In the genomic region with DNA sequence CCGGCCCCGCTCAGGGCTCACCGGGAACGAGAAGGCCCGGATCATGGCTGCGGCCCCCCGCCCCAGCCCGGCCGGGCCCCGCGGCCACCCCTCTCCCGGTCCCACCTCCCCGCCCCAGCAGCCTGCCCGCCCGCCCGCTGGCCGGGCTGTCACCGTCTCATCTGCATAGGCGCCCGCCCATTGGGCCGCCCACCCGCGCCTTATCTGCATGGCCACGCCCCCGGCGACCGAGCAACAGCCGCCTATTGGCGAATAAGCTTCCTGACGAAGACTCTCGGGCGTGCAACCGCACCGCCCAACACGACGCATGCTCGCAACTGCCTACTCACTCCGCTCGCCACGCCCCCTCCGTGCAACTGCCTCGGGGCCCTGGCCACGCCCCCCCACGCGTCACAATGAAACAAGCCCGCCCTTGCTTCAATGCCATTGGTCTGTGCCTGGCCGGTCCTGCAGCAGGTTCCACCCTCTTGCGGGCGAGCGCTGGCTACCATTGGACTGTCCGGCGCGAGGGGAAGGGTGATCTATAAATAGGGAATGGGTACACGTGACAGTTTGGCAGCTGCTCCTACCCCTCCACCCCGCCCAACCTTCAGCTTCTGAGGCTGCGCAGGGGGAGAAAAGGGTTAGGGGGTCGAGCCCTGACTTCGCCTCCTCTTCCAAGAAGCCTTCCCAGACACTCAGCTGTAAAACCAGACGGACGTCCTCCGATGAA, we compare ENCODE assay signal across 8 cellular contexts. TPM values are rescaled to one million over a fixed set of nuclear protein-coding genes. Genes with fewer than 3 reads are reported as not detected.
A peak's percentile ranks its signal among the peaks of the same experiment; 100 is the strongest.
DNase-seq lines count a peak whose midpoint lies in the region; ATAC-seq, FAIRE-seq and TF ChIP-seq lines count a peak whose summit lies in the region.

Gene DACT3, minus strand, starts transcription at position 163 of the 712 bp plus-strand sequence. Its CDS starts 118 bp downstream, at position 45.

- H3K9me3 Mint-ChIP-seq in T-helper 1 cell treated with Interleukin-12 subunit alpha and Interleukin-12 subunit beta and Interleukin-4 antibody, amounts not matched to agents 30 μg/mL and 1 μg/mL, for 36 hours, result no peaks in the 10 kb centered on the region

- intact Hi-C loops in left cardiac atrium (cut with DNase I), result loop anchor here in 1 of 2 donors (10.0 kb wide), 1 partner anchor 46 kb away; no protein-coding TSS in a partner anchor
- intact Hi-C loops in transverse colon (cut with DNase I; ENCODE audit: low total_unique reads), result loop anchor here (5.0 kb wide), 1 partner anchor 59 kb away; the partner anchor contains the start of gene CALM3

- TF ChIP-seq POLR2A in GM12892 (IDR thresholded peaks at IDR 0.05; ENCODE audit: low read depth, low read length) (no peak), transverse colon (IDR thresholded peaks at IDR 0.05) (peak; percentile 25)

- 1% methylated on average over 33 of the region's 61 CpGs; no CpG with 5 or more reads in 1 of the 2 donors for WGBS in transverse colon (ENCODE audit: low coverage in 1 of 2), 2 donors

- H3K27ac Mint-ChIP-seq in T-helper 1 cell treated with Interleukin-12 subunit alpha and Interleukin-12 subunit beta and Interleukin-4 antibody, amounts not matched to agents 30 μg/mL and 1 μg/mL, for 36 hours, result peak within 1 kb of the TSS; percentile 86

- ATAC-seq in HG02885 (IDR thresholded peaks at IDR 0.05; ENCODE audit: poor library complexity, unreplicated experiment) (peak; percentile 91), left cardiac atrium (peak; percentile 94 to 97)

- FAIRE-seq in GM12892 (lab: Jason Lieb, UNC), result peak; percentile 100

- no peak for TF ChIP-seq EP300 in transverse colon (IDR thresholded peaks at IDR 0.05; ENCODE audit: low read depth)

- in situ Hi-C loops in transverse colon (cut with MboI; ENCODE audit: low pct_ligation_motif_present in 1 of 4, low pct_unique_long_range_greater_than_20kb in 1 of 4, low sequenced_read_pairs in 3 of 4), result loop anchor here in 2 of 4 donors (5.0 kb wide), 2 partner anchors 44 to 49 kb away; no protein-coding TSS in a partner anchor

- no peaks in the 10 kb centered on the region for H3K9me3 ChIP-seq in transverse colon

- no peaks in the 10 kb centered on the region for H3K36me3 Mint-ChIP-seq in T-helper 1 cell treated with Interleukin-12 subunit alpha and Interleukin-12 subunit beta and Interleukin-4 antibody, amounts not matched to agents 30 μg/mL and 1 μg/mL, for 36 hours (ENCODE audit: low read depth)

- H3K4me1 ChIP-seq in transverse colon, result peaks cover 4 to 34% (median 16%) of the 10 kb centered on the region in 4 donors

- no peak for TF ChIP-seq CTCF in transverse colon (IDR thresholded peaks at IDR 0.05)

- H3K27me3 Mint-ChIP-seq in T-helper 1 cell treated with Interleukin-12 subunit alpha and Interleukin-12 subunit beta and Interleukin-4 antibody, amounts not matched to agents 30 μg/mL and 1 μg/mL, for 36 hours (ENCODE audit: low read depth), result peaks cover 39% of the 10 kb centered on the region

- H3K4me3 Mint-ChIP-seq in T-helper 1 cell treated with Interleukin-12 subunit alpha and Interleukin-12 subunit beta and Interleukin-4 antibody, amounts not matched to agents 30 μg/mL and 1 μg/mL, for 36 hours, result peak within 1 kb of the TSS; percentile 79

- peaks cover 30% of the 10 kb centered on the region for H3K27me3 ChIP-seq in transverse colon

- peaks cover 11% of the 10 kb centered on the region for H3K4me1 Mint-ChIP-seq in T-helper 1 cell treated with Interleukin-12 subunit alpha and Interleukin-12 subunit beta and Interleukin-4 antibody, amounts not matched to agents 30 μg/mL and 1 μg/mL, for 36 hours (ENCODE audit: low read depth)

- H3K27ac ChIP-seq in angular gyrus (ENCODE audit: low read depth, low read length) (peak within 1 kb of the TSS; percentile 94), transverse colon (peak within 1 kb of the TSS; percentile 83 to 94 (median 88))

- DNase-seq in GM12892 (ENCODE audit: insufficient read length) (peak; percentile 96), NCI-H1694 (lab: John Stamatoyannopoulos, UW) (peak; percentile 99), left cardiac atrium (peak; percentile 100), pons (ENCODE audit: low spot score) (peak; percentile 100), transverse colon (peak; percentile 100)

- H3K4me3 ChIP-seq in transverse colon, result peak within 1 kb of the TSS; percentile 44 to 58 (median 56)

- H3K36me3 ChIP-seq in transverse colon, result no peaks in the 10 kb centered on the region

RNA-seq across cellular contexts. Expression of gene DACT3, which starts in this region (rescaled TPM):
- polyA plus RNA-seq in GM12892 (2012; ENCODE audit: missing spikeins), result 1.7 TPM
- 10 to 100 TPM; 15.1 to 15.4 TPM for total RNA-seq in left cardiac atrium
- 10 to 100 TPM in 1 of 4 donors, 1 to 10 TPM in 3; 5.3 to 27.1 (median 7.5) TPM for total RNA-seq in transverse colon

Comparison
In these comparisons a context has a peak if more than half of its experiments do, and no peak if none do; other contexts are left out.
1. Peak in every context shown above with its lines: DNase-seq, ATAC-seq, H3K4me3 ChIP-seq and H3K27ac ChIP-seq.